13 cellular contexts compared by ENCODE assay signal in genomic region chr1:205455581-205456382, GRCh38. TPM values are rescaled to one million over a fixed set of nuclear protein-coding genes. Genes with fewer than 3 reads are reported as not detected.
DNase-seq lines count a peak whose midpoint lies in the region; ATAC-seq and TF ChIP-seq lines count a peak whose summit lies in the region.
"Had no signal": no experiment of that assay in that cellular context is flagged by ENCODE, and none has a peak within 500 bp of the region (broad histone marks: within the 10 kb centered on the region; RNA-seq: fewer than 3 reads in every experiment).

Gene BLACAT1 (minus strand): TSS chr1:205456045.

- H2AFZ ChIP-seq in hepatocyte: peak within 1 kb of the TSS; percentile 45
- no peak within 1 kb of the TSS for H2AFZ ChIP-seq in smooth muscle cell (ENCODE audit: low read depth)

- H3K9me2 ChIP-seq in hepatocyte (replicated peaks; ENCODE audit: insufficient read depth): no peaks in the 10 kb centered on the region

- no peaks in the 10 kb centered on the region for H3K36me3 Mint-ChIP-seq in activated CD4-positive, alpha-beta T cell treated with anti-CD3 and anti-CD28 coated beads for 36 hours (ENCODE audit: low read depth)

- peak within 1 kb of the TSS; percentile 83 for H3K4me2 ChIP-seq in hepatocyte
- H3K4me2 ChIP-seq in smooth muscle cell: peak within 1 kb of the TSS; percentile 81
- H3K4me2 ChIP-seq: KMS-11 had no signal

- no peak for ATAC-seq in activated CD4-positive, alpha-beta T cell treated with anti-CD3 and anti-CD28 coated beads for 36 hours
- ATAC-seq in RWPE2 (ENCODE audit: low read depth) (no peak), HG03439 (IDR thresholded peaks at IDR 0.05; ENCODE audit: unreplicated experiment) (no peak)

- H3K4me1 ChIP-seq in RWPE2 (ENCODE audit: insufficient read depth, poor library complexity, severe bottlenecking) (peaks cover 1% of the 10 kb centered on the region), hepatocyte (ENCODE audit: insufficient read depth) (peaks cover 15% of the 10 kb centered on the region), smooth muscle cell (ENCODE audit: low read depth) (peaks cover 32% of the 10 kb centered on the region)

- peak within 1 kb of the TSS; percentile 53 for H3K4me3 Mint-ChIP-seq in activated CD4-positive, alpha-beta T cell treated with anti-CD3 and anti-CD28 coated beads for 36 hours

- H3K27ac ChIP-seq in RWPE2 (ENCODE audit: poor library complexity, severe bottlenecking): no peak within 1 kb of the TSS
- H3K27ac ChIP-seq in hepatocyte: no peak within 1 kb of the TSS
- H3K27ac ChIP-seq in smooth muscle cell (ENCODE audit: low read depth): no peak within 1 kb of the TSS
- H3K27ac ChIP-seq: KMS-11 had no signal

- H3K79me2 ChIP-seq in hepatocyte (no peaks in the 10 kb centered on the region), smooth muscle cell (ENCODE audit: low read depth) (no peaks in the 10 kb centered on the region)

- TF ChIP-seq CTCF in RWPE2 (IDR thresholded peaks at IDR 0.05; ENCODE audit: poor library complexity, severe bottlenecking) (no peak), hepatocyte (IDR thresholded peaks at IDR 0.05; ENCODE audit: poor library complexity) (no peak), smooth muscle cell (IDR thresholded peaks at IDR 0.05; ENCODE audit: borderline replicate concordance, insufficient read depth, poor library complexity, severe bottlenecking) (no peak)

- no peaks in the 10 kb centered on the region for H3F3A ChIP-seq in smooth muscle cell (ENCODE audit: low read depth)

- H3K36me3 ChIP-seq in RWPE2 (ENCODE audit: low read depth): no peaks in the 10 kb centered on the region
- no peaks in the 10 kb centered on the region for H3K36me3 ChIP-seq in hepatocyte (replicated peaks; ENCODE audit: insufficient read depth, low read depth)
- H3K36me3 ChIP-seq in smooth muscle cell (ENCODE audit: low read depth): no peaks in the 10 kb centered on the region

- H4K20me1 ChIP-seq in hepatocyte (ENCODE audit: insufficient read depth, poor library complexity, severe bottlenecking) (no peaks in the 10 kb centered on the region), smooth muscle cell (ENCODE audit: low read depth) (no peaks in the 10 kb centered on the region)

- peaks cover 36% of the 10 kb centered on the region for H3K27me3 ChIP-seq in RWPE2 (ENCODE audit: insufficient read depth, poor library complexity, severe bottlenecking)
- H3K27me3 ChIP-seq in hepatocyte: peaks cover 71% of the 10 kb centered on the region
- H3K27me3 ChIP-seq in smooth muscle cell (ENCODE audit: low read depth): peaks cover 76% of the 10 kb centered on the region

- H3K9me3 ChIP-seq in RWPE2 (ENCODE audit: severe bottlenecking) (no peaks in the 10 kb centered on the region), hepatocyte (ENCODE audit: low read depth) (no peaks in the 10 kb centered on the region), smooth muscle cell (replicated peaks; ENCODE audit: low read depth) (no peaks in the 10 kb centered on the region)

- no peak for DNase-seq in activated CD4-positive, alpha-beta T cell treated with anti-CD3 and anti-CD28 coated beads for 36 hours
- no peak for DNase-seq in activated CD4-positive, alpha-beta T cell treated with anti-CD3 and anti-CD28 coated beads for 4 hours
- no peak for DNase-seq in RWPE2 (ENCODE audit: low spot score)
- DNase-seq in hepatocyte (ENCODE audit: low spot score): no peak
- no peak for DNase-seq in smooth muscle cell (lab: John Stamatoyannopoulos, UW; ENCODE audit: unreplicated experiment)
- DNase-seq in hepatic stellate cell (ENCODE audit: low spot score): no peak
- no peak for DNase-seq in GM19240 (ENCODE audit: insufficient read length, low spot score)
- DNase-seq: C1 segment of cervical spinal cord, SHP77 treated with DMSO at 0.1 percent for 48 hours had no signal

- peaks cover 68% of the 10 kb centered on the region for H3K27me3 Mint-ChIP-seq in activated CD4-positive, alpha-beta T cell treated with anti-CD3 and anti-CD28 coated beads for 36 hours

- POLR2A ChIA-PET in activated CD4-positive, alpha-beta T cell treated with anti-CD3 and anti-CD28 coated beads for 36 hours (lab: Charles Lee): interaction anchor here (0.7 kb wide), 1 partner anchor 222 kb away, joined by 3 read pairs; no protein-coding TSS in a partner anchor

- H3K4me1 Mint-ChIP-seq in activated CD4-positive, alpha-beta T cell treated with anti-CD3 and anti-CD28 coated beads for 36 hours: peaks cover 9% of the 10 kb centered on the region

- under 1% methylated on average over 49 of the region's 53 CpGs for WGBS in hepatocyte (ENCODE audit: low lambda C conversion rate, missing lambda C conversion rate)
- 1% methylated on average over 53 of the region's 53 CpGs for WGBS in smooth muscle cell (ENCODE audit: low lambda C conversion rate)

- intact Hi-C loops in activated CD4-positive, alpha-beta T cell treated with anti-CD3 and anti-CD28 coated beads for 36 hours (cut with DNase I, micrococcal nuclease): no loop called here

- peak within 1 kb of the TSS; percentile 23 for H3K4me3 ChIP-seq in RWPE2 (ENCODE audit: severe bottlenecking)
- H3K4me3 ChIP-seq in hepatocyte: no peak within 1 kb of the TSS
- peak within 1 kb of the TSS; percentile 31 for H3K4me3 ChIP-seq in smooth muscle cell

- H3K27ac Mint-ChIP-seq in activated CD4-positive, alpha-beta T cell treated with anti-CD3 and anti-CD28 coated beads for 36 hours: no peak within 1 kb of the TSS
- H3K27ac Mint-ChIP-seq: activated T-helper 2 cell treated with anti-CD3 and anti-CD28 coated beads, Interferon-gamma antibody, Interleukin-2, Interleukin-4, amounts not matched to agents 10 μg/mL and 5 μg/mL and 100 μg/mL, durations not matched to agents 14 hours and 24 hours and 36 hours had no signal

- H3K9me3 Mint-ChIP-seq in activated CD4-positive, alpha-beta T cell treated with anti-CD3 and anti-CD28 coated beads for 36 hours (ENCODE audit: low read depth): no peaks in the 10 kb centered on the region
- H3K9me3 Mint-ChIP-seq: activated T-helper 2 cell treated with anti-CD3 and anti-CD28 coated beads, Interferon-gamma antibody, Interleukin-2, Interleukin-4, amounts not matched to agents 10 μg/mL and 5 μg/mL and 100 μg/mL, durations not matched to agents 14 hours and 24 hours and 36 hours had no signal

- no peak within 1 kb of the TSS for H3K9ac ChIP-seq in smooth muscle cell (ENCODE audit: low read depth)
- H3K9ac ChIP-seq: KMS-11 had no signal

- CTCF ChIA-PET in activated CD4-positive, alpha-beta T cell treated with anti-CD3 and anti-CD28 coated beads for 36 hours (lab: Charles Lee): interaction anchor here (0.6 to 1.0 kb wide), 5 partner anchors 15 to 197 kb away, joined by 3 to 5 read pairs (median 3); no protein-coding TSS in a partner anchor

RNA-seq across cellular contexts. Expression of gene BLACAT1, which starts in this region (rescaled TPM):
- total RNA-seq in activated CD4-positive, alpha-beta T cell treated with anti-CD3 and anti-CD28 coated beads for 36 hours: under 1 TPM; 0.25 to 0.32 TPM
- total RNA-seq in hepatocyte (0.40 and 0.48 TPM in 2 replicates), smooth muscle cell (1.3 and 3.9 TPM in 2 replicates)
- polyA plus RNA-seq in hepatocyte (0.35 and 0.58 TPM in 2 replicates), smooth muscle cell (0.72 and 2.8 TPM in 2 replicates)
- total RNA-seq: activated T-helper 2 cell treated with anti-CD3 and anti-CD28 coated beads, Interferon-gamma antibody, Interleukin-2, Interleukin-4, amounts not matched to agents 10 μg/mL and 5 μg/mL and 100 μg/mL, durations not matched to agents 14 hours and 24 hours and 36 hours; pulmonary artery endothelial cell had no signal
